Comparison of ENCODE assay signal across 23 cellular contexts in the genomic region with DNA sequence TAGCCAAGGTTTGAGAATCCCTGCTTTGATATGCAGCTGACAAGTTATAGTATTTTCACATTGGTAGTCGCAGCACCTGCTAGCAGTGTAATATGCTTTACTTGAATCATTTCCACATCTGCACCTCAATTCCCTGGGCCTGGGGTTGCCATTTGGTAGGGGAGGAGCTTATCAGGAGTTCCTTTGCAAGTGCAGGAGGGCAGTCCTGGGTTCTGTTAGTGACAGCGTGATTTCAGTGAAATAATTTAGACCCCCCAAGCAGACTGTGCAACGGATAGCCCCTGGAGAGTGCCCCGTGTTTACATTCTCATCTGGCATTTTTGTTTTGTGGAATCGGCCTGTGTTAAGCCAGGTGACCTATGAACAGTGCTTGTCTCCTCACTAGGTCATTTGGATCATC. TPM values are rescaled to one million over a fixed set of nuclear protein-coding genes. Genes with fewer than 3 reads are reported as not detected.
"Had no signal": no experiment of that assay in that cellular context is flagged by ENCODE, and none has a peak within 500 bp of the region (broad histone marks: within the 10 kb centered on the region; RNA-seq: fewer than 3 reads in every experiment).

No MANE protein-coding gene starts in this region.

- ATAC-seq: gastroesophageal sphincter, left cardiac atrium, lower lobe of right lung, psoas muscle, sciatic nerve had no signal

- DNase-seq: esophagus squamous epithelium; foreskin fibroblast; kidney; left cardiac atrium; left ventricle myocardium inferior; lower lobe of right lung; nephron progenitor cell; psoas muscle; retina; spleen; stimulated activated CD4-positive, alpha-beta T cell treated with anti-CD3 and anti-CD28 coated beads, Interleukin-15, amount 100 ng/mL, for 24 hours; stimulated activated CD4-positive, alpha-beta T cell treated with anti-CD3 and anti-CD28 coated beads, Interleukin-1b, Interleukin-23, amount 100 ng/mL, for 48 hours; stimulated activated CD4-positive, alpha-beta T cell treated with anti-CD3 and anti-CD28 coated beads, Interleukin-4, amount 100 ng/mL, for 24 hours; stimulated activated naive B cell treated with anti-CD40 and anti-IgM and Interleukin-4, amounts not matched to agents 10 μg/mL and 1 μg/mL and 100 μg/mL, for 72 hours; trophoblast cell had no signal

- H3K27me3 Mint-ChIP-seq: dendritic cell treated with granulocyte-macrophage colony-stimulating factor and Interleukin-4, amounts not matched to agents 40 ng/mL and 50 ng/mL, for 4 days; memory B cell; stimulated activated naive B cell treated with anti-CD40 and anti-IgM and Interleukin-4, amounts not matched to agents 10 μg/mL and 1 μg/mL and 100 μg/mL, for 72 hours had no signal

- H3K4me3 Mint-ChIP-seq: dendritic cell treated with granulocyte-macrophage colony-stimulating factor and Interleukin-4, amounts not matched to agents 40 ng/mL and 50 ng/mL, for 4 days; memory B cell; mesothelial cell of epicardium; nephron progenitor cell; stimulated activated naive B cell treated with anti-CD40 and anti-IgM and Interleukin-4, amounts not matched to agents 10 μg/mL and 1 μg/mL and 100 μg/mL, for 72 hours had no signal

- H3K9me3 Mint-ChIP-seq: dendritic cell treated with granulocyte-macrophage colony-stimulating factor and Interleukin-4, amounts not matched to agents 40 ng/mL and 50 ng/mL, for 4 days; memory B cell; mesothelial cell of epicardium; nephron progenitor cell; stimulated activated naive B cell treated with anti-CD40 and anti-IgM and Interleukin-4, amounts not matched to agents 10 μg/mL and 1 μg/mL and 100 μg/mL, for 72 hours had no signal

- H3K27ac Mint-ChIP-seq: dendritic cell treated with granulocyte-macrophage colony-stimulating factor and Interleukin-4, amounts not matched to agents 40 ng/mL and 50 ng/mL, for 4 days; memory B cell; mesothelial cell of epicardium; nephron progenitor cell; stimulated activated naive B cell treated with anti-CD40 and anti-IgM and Interleukin-4, amounts not matched to agents 10 μg/mL and 1 μg/mL and 100 μg/mL, for 72 hours had no signal

RNA-seq across cellular contexts. Expression of a gene that starts 34.4 kb away (rescaled TPM):
- total RNA-seq: epithelial cell of proximal tubule, myocyte, skeletal muscle tissue had no signal
